12 cellular contexts compared by ENCODE assay signal in the genomic region with DNA sequence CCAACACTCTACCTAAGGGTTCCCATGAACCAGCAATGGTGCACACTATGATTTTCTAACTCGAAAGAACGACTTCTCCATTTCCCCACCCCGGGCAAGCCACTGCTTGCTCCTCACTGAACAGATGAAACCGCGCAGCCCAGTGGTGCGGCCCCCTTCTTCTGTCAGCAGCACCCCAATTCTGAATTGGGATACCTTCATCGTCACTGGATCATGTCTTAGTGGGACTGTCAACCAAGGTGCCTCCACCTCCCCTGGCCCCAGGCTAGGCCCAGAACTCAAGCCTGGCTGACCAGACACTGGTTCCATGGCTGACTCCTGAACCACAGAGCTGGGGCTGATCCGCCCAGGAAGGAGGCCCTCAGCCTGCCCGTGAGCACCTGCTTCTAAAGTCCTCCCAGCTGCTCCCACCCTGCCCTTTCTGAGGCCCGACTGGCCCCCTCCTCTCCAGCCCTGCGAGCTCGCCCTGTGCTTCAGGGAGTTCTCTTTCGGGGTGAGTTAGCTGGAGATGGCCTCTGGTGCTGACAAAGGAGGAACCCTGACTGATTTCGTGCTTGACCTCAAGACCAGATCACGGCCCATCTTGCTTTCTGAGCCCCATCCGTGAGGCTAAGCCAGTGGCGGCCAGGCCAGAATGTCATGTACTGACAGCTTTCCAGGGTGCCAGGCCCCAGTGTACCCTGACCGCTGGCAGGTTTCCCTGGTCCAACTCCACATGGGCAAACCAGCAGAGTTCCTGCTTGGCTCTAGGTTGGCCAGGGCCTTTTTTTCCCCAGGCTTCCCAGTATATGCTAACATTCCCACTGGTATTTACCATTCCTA. TPM values are rescaled to one million over a fixed set of nuclear protein-coding genes. Genes with fewer than 3 reads are reported as not detected.
DNase-seq lines count a peak whose midpoint lies in the region; ATAC-seq and TF ChIP-seq lines count a peak whose summit lies in the region.
"Had no signal": no experiment of that assay in that cellular context is flagged by ENCODE, and none has a peak within 500 bp of the region (broad histone marks: within the 10 kb centered on the region; RNA-seq: fewer than 3 reads in every experiment).

No MANE protein-coding gene starts in this region.

- H3K79me2 ChIP-seq in GM23338 (replicated peaks; ENCODE audit: insufficient read depth): no peaks in the 10 kb centered on the region

- no peaks in the 10 kb centered on the region for H3K9me2 ChIP-seq in GM23338 (ENCODE audit: insufficient read depth)

- H4K20me1 ChIP-seq in GM23338 (replicated peaks; ENCODE audit: insufficient read depth): no peaks in the 10 kb centered on the region

- TF ChIP-seq CTCF in GM23338 (conservative IDR thresholded peaks at IDR 0.05; ENCODE audit: low read depth in 2 of 2): no peak

- H3K36me3 ChIP-seq in GM23338 (ENCODE audit: insufficient read depth): no peaks in the 10 kb centered on the region

- ATAC-seq in GM23338 (no peak), HG03565 (IDR thresholded peaks at IDR 0.05; ENCODE audit: unreplicated experiment) (no peak), GM18520 (IDR thresholded peaks at IDR 0.05; ENCODE audit: unreplicated experiment) (no peak), GM18907 (IDR thresholded peaks at IDR 0.05; ENCODE audit: unreplicated experiment) (no peak)
- ATAC-seq: esophagus mucosa had no signal

- H3K27ac Mint-ChIP-seq in GM23338 (0 out of 2 replicates have a peak overlapping the region, but pooled peaks have one; percentile 73), immature natural killer cell (peak overlapping the region; percentile 93 to 99 (median 98))
- peak overlapping the region; percentile 98 for H3K27ac Mint-ChIP-seq in activated T-helper 1 cell treated with anti-CD3 and anti-CD28 coated beads, Interleukin-12 subunit alpha, Interleukin-12 subunit beta, Interleukin-2, Interleukin-4 antibody, amounts not matched to agents 30 ng/mL and 10 ng/mL and 1 ng/mL, durations not matched to agents 14 hours and 24 hours and 36 hours

- no peaks in the 10 kb centered on the region for H3K9me3 Mint-ChIP-seq in GM23338
- no peaks in the 10 kb centered on the region for H3K9me3 Mint-ChIP-seq in activated T-helper 1 cell treated with anti-CD3 and anti-CD28 coated beads, Interleukin-12 subunit alpha, Interleukin-12 subunit beta, Interleukin-2, Interleukin-4 antibody, amounts not matched to agents 30 ng/mL and 10 ng/mL and 1 ng/mL, durations not matched to agents 14 hours and 24 hours and 36 hours
- H3K9me3 Mint-ChIP-seq in immature natural killer cell: no peaks in the 10 kb centered on the region

- H3K27me3 ChIP-seq in GM23338 (ENCODE audit: insufficient read depth): no peaks in the 10 kb centered on the region

- H3K4me3 Mint-ChIP-seq in GM23338 (no peak overlapping the region), immature natural killer cell (peak overlapping the region; percentile 62 to 80 (median 76))
- peak overlapping the region; percentile 25 for H3K4me3 Mint-ChIP-seq in activated T-helper 1 cell treated with anti-CD3 and anti-CD28 coated beads, Interleukin-12 subunit alpha, Interleukin-12 subunit beta, Interleukin-2, Interleukin-4 antibody, amounts not matched to agents 30 ng/mL and 10 ng/mL and 1 ng/mL, durations not matched to agents 14 hours and 24 hours and 36 hours

- no peak overlapping the region for H2AFZ ChIP-seq in GM23338

- H3K4me1 Mint-ChIP-seq in GM23338 (peaks cover 7% of the 10 kb centered on the region; the same call in 2 of the 3 replicates), immature natural killer cell (peaks cover 100% of the 10 kb centered on the region in 2 donors)
- H3K4me1 Mint-ChIP-seq in activated T-helper 1 cell treated with anti-CD3 and anti-CD28 coated beads, Interleukin-12 subunit alpha, Interleukin-12 subunit beta, Interleukin-2, Interleukin-4 antibody, amounts not matched to agents 30 ng/mL and 10 ng/mL and 1 ng/mL, durations not matched to agents 14 hours and 24 hours and 36 hours (ENCODE audit: low read depth): peaks cover 98% of the 10 kb centered on the region

- H3K36me3 Mint-ChIP-seq in GM23338 (ENCODE audit: low read depth) (peaks cover 4% of the 10 kb centered on the region; the same call in 2 of the 3 replicates), immature natural killer cell (peaks cover 6 to 32% (median 18%) of the 10 kb centered on the region in 3 donors)
- H3K36me3 Mint-ChIP-seq in activated T-helper 1 cell treated with anti-CD3 and anti-CD28 coated beads, Interleukin-12 subunit alpha, Interleukin-12 subunit beta, Interleukin-2, Interleukin-4 antibody, amounts not matched to agents 30 ng/mL and 10 ng/mL and 1 ng/mL, durations not matched to agents 14 hours and 24 hours and 36 hours (ENCODE audit: low read depth): peaks cover 59% of the 10 kb centered on the region

- H3K27me3 Mint-ChIP-seq in GM23338 (ENCODE audit: insufficient read depth, low read depth, poor library complexity) (peaks cover 6% of the 10 kb centered on the region), immature natural killer cell (ENCODE audit: low read depth in 3 of 3) (peaks cover 17 to 28% (median 23%) of the 10 kb centered on the region in 3 donors)
- H3K27me3 Mint-ChIP-seq in activated T-helper 1 cell treated with anti-CD3 and anti-CD28 coated beads, Interleukin-12 subunit alpha, Interleukin-12 subunit beta, Interleukin-2, Interleukin-4 antibody, amounts not matched to agents 30 ng/mL and 10 ng/mL and 1 ng/mL, durations not matched to agents 14 hours and 24 hours and 36 hours (ENCODE audit: insufficient read depth): no peaks in the 10 kb centered on the region

- no peaks in the 10 kb centered on the region for H3F3A ChIP-seq in GM23338 (replicated peaks; ENCODE audit: low read depth)

- H3K4me1 ChIP-seq in GM23338 (ENCODE audit: insufficient read depth): no peaks in the 10 kb centered on the region

- no peak overlapping the region for H3K4me2 ChIP-seq in GM23338

- H3K4me3 ChIP-seq in GM23338 (no peak overlapping the region), skin epidermis (no peak overlapping the region)

- intact Hi-C loops in activated T-helper 1 cell treated with anti-CD3 and anti-CD28 coated beads, Interleukin-12 subunit alpha, Interleukin-12 subunit beta, Interleukin-2, Interleukin-4 antibody, amounts not matched to agents 30 ng/mL and 10 ng/mL and 1 ng/mL, durations not matched to agents 14 hours and 24 hours and 36 hours (cut with micrococcal nuclease): loop anchor here (10.0 kb wide), 1 partner anchor 465 kb away; no protein-coding TSS in a partner anchor

- DNase-seq in GM23338 (ENCODE audit: low spot score) (no peak), immature natural killer cell (no peak), NCI-H2171 (lab: John Stamatoyannopoulos, UW) (no peak)
- no peak for DNase-seq in activated T-helper 1 cell treated with anti-CD3 and anti-CD28 coated beads, Interleukin-12 subunit alpha, Interleukin-12 subunit beta, Interleukin-2, Interleukin-4 antibody, amounts not matched to agents 30 ng/mL and 10 ng/mL and 1 ng/mL, durations not matched to agents 14 hours and 24 hours and 36 hours (ENCODE audit: low spot score)
- DNase-seq: amygdala; kidney glomerular epithelial cell; stimulated activated naive CD4-positive, alpha-beta T cell had no signal

- H3K27ac ChIP-seq in GM23338 (ENCODE audit: low read depth) (no peak overlapping the region), skin epidermis (peak overlapping the region in 19 of 21 experiments; percentile 1 to 93 (median 77))

TF ChIP-seq in GM23338, 12 proteins besides CTCF, POLR2A, EP300 and RAD21 (continues in another document):
- no peak for TF ChIP-seq NANOG (IDR thresholded peaks at IDR 0.05; ENCODE audit: borderline replicate concordance)
- no peak for TF ChIP-seq ZNF114 (CRISPR knock-in tag; IDR thresholded peaks at IDR 0.05)
- TF ChIP-seq STAT1 (IDR thresholded peaks at IDR 0.05; ENCODE audit: unreplicated experiment): no peak
- TF ChIP-seq EZH2phosphoT487 (IDR thresholded peaks at IDR 0.05; ENCODE audit: unreplicated experiment): no peak
- TF ChIP-seq, protein P1, sequence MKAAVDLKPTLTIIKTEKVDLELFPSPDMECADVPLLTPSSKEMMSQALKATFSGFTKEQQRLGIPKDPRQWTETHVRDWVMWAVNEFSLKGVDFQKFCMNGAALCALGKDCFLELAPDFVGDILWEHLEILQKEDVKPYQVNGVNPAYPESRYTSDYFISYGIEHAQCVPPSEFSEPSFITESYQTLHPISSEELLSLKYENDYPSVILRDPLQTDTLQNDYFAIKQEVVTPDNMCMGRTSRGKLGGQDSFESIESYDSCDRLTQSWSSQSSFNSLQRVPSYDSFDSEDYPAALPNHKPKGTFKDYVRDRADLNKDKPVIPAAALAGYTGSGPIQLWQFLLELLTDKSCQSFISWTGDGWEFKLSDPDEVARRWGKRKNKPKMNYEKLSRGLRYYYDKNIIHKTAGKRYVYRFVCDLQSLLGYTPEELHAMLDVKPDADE (IDR thresholded peaks at IDR 0.05): no peak
- no peak for TF ChIP-seq ZNF331 (CRISPR knock-in tag; IDR thresholded peaks at IDR 0.05; ENCODE audit: low read depth)
- no peak for TF ChIP-seq JUNB (IDR thresholded peaks at IDR 0.05; ENCODE audit: unreplicated experiment)
- TF ChIP-seq POLR2AphosphoS5 (IDR thresholded peaks at IDR 0.05; ENCODE audit: low read depth): no peak

RNA-seq across cellular contexts. Expression of a gene that starts 44.5 kb away (rescaled TPM):
- 14.5 and 20.3 TPM in 2 replicates for total RNA-seq in GM23338 (2014; rRNA removed; shearing (Covaris generic))
- polyA plus RNA-seq in GM23338 (2016; fragmentation: Nextera tagmentation; extraction: Ambion mirVana): 3.0 and 3.5 TPM in 2 replicates
- 31.8 and 32.7 TPM in 2 replicates for total RNA-seq in activated T-helper 1 cell treated with anti-CD3 and anti-CD28 coated beads, Interleukin-12 subunit alpha, Interleukin-12 subunit beta, Interleukin-2, Interleukin-4 antibody, amounts not matched to agents 30 ng/mL and 10 ng/mL and 1 ng/mL, durations not matched to agents 14 hours and 24 hours and 36 hours
- 10 to 100 TPM; 12.1 to 62.1 (median 23.8) TPM for polyA plus RNA-seq in immature natural killer cell
